Comparison of ENCODE assay signal across 13 cellular contexts in genomic region chr4:108829981-108830492, GRCh38.
"Had no signal": no experiment of that assay in that cellular context is flagged by ENCODE, and none has a peak within 500 bp of the region (broad histone marks: within the 10 kb centered on the region; RNA-seq: fewer than 3 reads in every experiment).

No MANE protein-coding gene starts in this region.

- H3K9me3 ChIP-seq: breast epithelium, ovary, sigmoid colon, thoracic aorta, upper lobe of left lung had no signal

- DNase-seq: activated CD8-positive, alpha-beta T cell treated with anti-CD3 and anti-CD28 coated beads, Interleukin-2, amount 10 ng/mL, durations not matched to agents 7 days and 5 days; activated naive CD4-positive, alpha-beta T cell treated with anti-CD3 and anti-CD28 coated beads, Interleukin-2, amount 10 ng/mL, durations not matched to agents 7 days and 5 days; activated naive CD8-positive, alpha-beta T cell treated with anti-CD3 and anti-CD28 coated beads, Interleukin-2, amount 50 U/mL, for 24 hours; activated T-cell treated with anti-CD3 and anti-CD28 coated beads, Interleukin-2, amount 50 U/mL, for 24 hours; effector memory CD8-positive, alpha-beta T cell; glutamatergic neuron; kidney; ovary; sigmoid colon; stimulated activated naive B cell treated with anti-CD40 and anti-IgM and Interleukin-4, amounts not matched to agents 10 μg/mL and 1 μg/mL and 100 μg/mL, for 72 hours had no signal

- H3K4me1 ChIP-seq: breast epithelium, upper lobe of left lung had no signal

- H3K36me3 ChIP-seq: breast epithelium, ovary, sigmoid colon, thoracic aorta, upper lobe of left lung had no signal

- H3K4me3 ChIP-seq: breast epithelium, ovary, sigmoid colon, thoracic aorta, upper lobe of left lung had no signal

- H3K27me3 ChIP-seq: breast epithelium, ovary, sigmoid colon, upper lobe of left lung had no signal

- H3K27ac ChIP-seq: breast epithelium, ovary, sigmoid colon, thoracic aorta, upper lobe of left lung had no signal
